16 cellular contexts compared by ENCODE assay signal in genomic region chr13:110549795-110550160, GRCh38.
"Had no signal": no experiment of that assay in that cellular context is flagged by ENCODE, and none has a peak within 500 bp of the region (broad histone marks: within the 10 kb centered on the region; RNA-seq: fewer than 3 reads in every experiment).

No MANE protein-coding gene starts in this region.

- H3K4me1 ChIP-seq: foreskin keratinocyte, suprapubic skin had no signal

- ATAC-seq: effector memory CD8-positive, alpha-beta T cell; foreskin keratinocyte; mucosa of descending colon; naive thymus-derived CD8-positive, alpha-beta T cell had no signal

- H3K27ac ChIP-seq: foreskin keratinocyte, hepatocyte, right atrium auricular region, skin epidermis, suprapubic skin had no signal

- H3K9me3 Mint-ChIP-seq: effector memory CD8-positive, alpha-beta T cell had no signal

- H2AFZ ChIP-seq: hepatocyte had no signal

- H3K27me3 Mint-ChIP-seq: dendritic cell treated with granulocyte-macrophage colony-stimulating factor and Interleukin-4, amounts not matched to agents 40 ng/mL and 50 ng/mL, for 4 days; naive thymus-derived CD8-positive, alpha-beta T cell had no signal

- DNase-seq: cerebellar nuclear complex; effector memory CD8-positive, alpha-beta T cell; foreskin keratinocyte; mucosa of descending colon; naive thymus-derived CD8-positive, alpha-beta T cell; sigmoid colon; stimulated activated CD4-positive, alpha-beta T cell treated with anti-CD3 and anti-CD28 coated beads, Interleukin-12 subunit alpha, Interleukin-12 subunit beta, amount 100 ng/mL, for 4 hours; stimulated activated naive CD4-positive, alpha-beta T cell treated with Interleukin-2 at 50 U/mL for 16 hours; tibial artery had no signal

- H3K27me3 ChIP-seq: foreskin keratinocyte, hepatocyte, right atrium auricular region, sigmoid colon, suprapubic skin, tibial artery had no signal

- H3K4me3 Mint-ChIP-seq: dendritic cell treated with granulocyte-macrophage colony-stimulating factor and Interleukin-4, amounts not matched to agents 40 ng/mL and 50 ng/mL, for 4 days; effector memory CD8-positive, alpha-beta T cell; naive thymus-derived CD8-positive, alpha-beta T cell; neural crest cell had no signal

- H3K4me2 ChIP-seq: hepatocyte had no signal

- H3K9me3 ChIP-seq: mucosa of descending colon, right atrium auricular region, sigmoid colon, suprapubic skin, tibial artery had no signal

- H3K27ac Mint-ChIP-seq: dendritic cell treated with granulocyte-macrophage colony-stimulating factor and Interleukin-4, amounts not matched to agents 40 ng/mL and 50 ng/mL, for 4 days; effector memory CD8-positive, alpha-beta T cell had no signal

- H3K36me3 ChIP-seq: right atrium auricular region, sigmoid colon, suprapubic skin, tibial artery had no signal

- H3K4me3 ChIP-seq: hepatocyte, mucosa of descending colon, right atrium auricular region, sigmoid colon, skin epidermis, suprapubic skin, tibial artery had no signal

- FAIRE-seq: colon had no signal
